In the genomic region with DNA sequence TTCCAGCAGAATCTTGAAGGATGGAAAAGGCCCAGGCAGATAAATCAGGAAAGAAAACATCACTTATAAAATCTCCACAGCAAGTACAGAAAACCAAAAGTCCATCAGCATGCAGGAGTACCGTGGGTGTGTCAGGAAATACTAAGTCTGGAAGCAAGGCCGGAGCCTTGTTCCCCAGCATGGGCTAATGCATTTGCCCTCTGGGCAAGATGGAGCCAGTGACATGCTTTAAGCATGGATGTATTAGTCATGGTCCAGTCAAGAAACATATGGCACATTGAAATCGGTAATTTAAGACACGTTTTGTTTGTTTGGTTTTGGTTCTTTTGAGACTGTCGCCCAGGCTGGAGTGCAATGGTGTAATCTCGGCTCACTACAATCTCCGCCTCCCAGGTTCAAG, we compare ENCODE assay signal across 13 cellular contexts.
"Had no signal": no experiment of that assay in that cellular context is flagged by ENCODE, and none has a peak within 500 bp of the region (broad histone marks: within the 10 kb centered on the region; RNA-seq: fewer than 3 reads in every experiment).

No MANE protein-coding gene starts in this region.

- H3K4me2 ChIP-seq: neural progenitor cell had no signal

- H3K9me3 Mint-ChIP-seq: neural progenitor cell had no signal

- H3K27me3 ChIP-seq: ascending aorta, cardiac muscle cell, heart right ventricle, neural progenitor cell had no signal

- H3K9ac ChIP-seq: neural progenitor cell had no signal

- H3K27me3 Mint-ChIP-seq: type B pancreatic cell had no signal

- H3K27ac Mint-ChIP-seq: neural progenitor cell, type B pancreatic cell had no signal

- H3K4me3 Mint-ChIP-seq: neural progenitor cell, type B pancreatic cell had no signal

- H3K36me3 ChIP-seq: ascending aorta, cardiac muscle cell, heart right ventricle, left ventricle myocardium inferior, neural progenitor cell had no signal

- H3K4me1 ChIP-seq: ascending aorta, neural progenitor cell had no signal

- H3K9me3 ChIP-seq: ascending aorta, heart right ventricle, left ventricle myocardium inferior had no signal

- H3K4me3 ChIP-seq: ascending aorta, cardiac muscle cell, heart right ventricle, left ventricle myocardium inferior, neural progenitor cell, skin epidermis had no signal

- ATAC-seq: heart right ventricle had no signal

- DNase-seq: activated CD4-positive, alpha-beta T cell treated with anti-CD3 and anti-CD28 coated beads for 1 hour; activated gamma-delta T cell treated with Interleukin-2 at 50 U/mL for 16 hours; activated T-cell treated with anti-CD3 and anti-CD28 coated beads, Interleukin-2, amount 50 U/mL, for 1 hour; foreskin melanocyte; heart right ventricle; left ventricle myocardium inferior; mesenchymal stem cell; T1000 had no signal

- H3K27ac ChIP-seq: ascending aorta, cardiac muscle cell, left ventricle myocardium inferior, neural progenitor cell, skin epidermis had no signal
